In the genomic region with DNA sequence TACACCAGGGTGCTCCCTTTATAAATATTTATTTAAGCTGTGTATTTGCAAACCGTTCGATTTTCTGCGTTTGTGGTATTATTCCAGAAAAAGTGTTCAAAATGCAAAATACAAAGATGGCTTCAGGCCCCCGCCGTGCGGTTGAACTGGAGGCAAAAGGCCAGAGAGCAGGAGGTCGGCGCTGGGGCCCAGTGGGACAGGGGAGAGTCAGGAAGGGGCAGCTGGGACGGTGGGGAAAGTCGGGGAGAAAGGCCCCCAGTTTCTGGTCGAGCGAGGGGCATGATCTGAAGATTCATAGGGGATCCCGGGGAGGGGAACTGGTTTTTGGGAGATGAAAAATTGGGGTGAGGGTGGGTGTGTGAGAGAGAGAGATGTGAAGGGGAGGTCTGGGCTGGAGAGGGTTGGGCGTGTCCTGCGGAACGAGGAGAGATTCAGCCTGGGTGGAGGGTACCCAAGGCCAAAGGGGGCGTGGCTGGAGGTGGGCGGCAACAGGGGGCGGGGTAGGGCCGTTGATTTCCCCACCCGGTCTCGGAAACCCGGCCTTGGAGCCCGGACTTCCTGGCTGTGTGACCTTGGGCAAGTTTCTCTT, we compare ENCODE assay signal across 8 cellular contexts. TPM values are rescaled to one million over a fixed set of nuclear protein-coding genes. Genes with fewer than 3 reads are reported as not detected.
DNase-seq lines count a peak whose midpoint lies in the region; ATAC-seq and TF ChIP-seq lines count a peak whose summit lies in the region.

No MANE protein-coding gene starts in this region.

- no peaks in the 10 kb centered on the region for H3K9me3 ChIP-seq in RWPE2 (ENCODE audit: severe bottlenecking)
- H3K9me3 ChIP-seq in iPS-18c (ENCODE audit: control insufficient read depth, insufficient read depth, low read length) = no peaks in the 10 kb centered on the region
- no peaks in the 10 kb centered on the region for H3K9me3 ChIP-seq in skeletal muscle tissue (ENCODE audit: control insufficient read depth in 3 of 3, low read length in 3 of 3)

- H3K27me3 ChIP-seq in RWPE2 (ENCODE audit: insufficient read depth, poor library complexity, severe bottlenecking) (no peaks in the 10 kb centered on the region), skeletal muscle tissue (ENCODE audit: control insufficient read depth in 3 of 3, insufficient read depth in 3 of 3, low read length in 3 of 3) (no peaks in the 10 kb centered on the region)

- H3K9me3 Mint-ChIP-seq in HFFc6 = no peaks in the 10 kb centered on the region

- in situ Hi-C loops in T47D (cut with HindIII; ENCODE audit: low pct_unique_long_range_greater_than_20kb, low sequenced_read_pairs) = no loop called here

- H3K4me1 ChIP-seq in RWPE2 (ENCODE audit: insufficient read depth, poor library complexity, severe bottlenecking) (peaks cover 3% of the 10 kb centered on the region), skeletal muscle tissue (ENCODE audit: control insufficient read depth in 3 of 3, insufficient read depth in 3 of 3, low read length in 3 of 3) (peaks cover 14 to 25% (median 17%) of the 10 kb centered on the region in 3 donors)

- H3K9ac ChIP-seq in skeletal muscle tissue (ENCODE audit: low read depth in 1 of 3, low read length in 3 of 3) = peak overlapping the region; percentile 88 to 94 (median 93)

- H3K4me1 Mint-ChIP-seq in HFFc6 (ENCODE audit: low read depth) = peaks cover 31% of the 10 kb centered on the region

- TF ChIP-seq CTCF in HFFc6 (IDR thresholded peaks at IDR 0.05) = no peak
- TF ChIP-seq CTCF in RWPE2 (IDR thresholded peaks at IDR 0.05; ENCODE audit: poor library complexity, severe bottlenecking) = no peak

- peak overlapping the region; percentile 82 for H3K27ac Mint-ChIP-seq in HFFc6

- no peaks in the 10 kb centered on the region for H3K36me3 Mint-ChIP-seq in HFFc6 (ENCODE audit: low read depth)

- peak overlapping the region; percentile 94 for H3K4me3 Mint-ChIP-seq in HFFc6

- H3K27ac ChIP-seq in RWPE2 (ENCODE audit: poor library complexity, severe bottlenecking) (peak overlapping the region; percentile 18), skeletal muscle tissue (ENCODE audit: low read depth, low read length) (peak overlapping the region; percentile 91)

- H3K36me3 ChIP-seq in RWPE2 (ENCODE audit: low read depth) = 0 out of 2 replicates have a peak, but pooled peaks cover 3% of the 10 kb centered on the region
- peaks cover 0 to 2% (median 2%) of the 10 kb centered on the region in 3 donors for H3K36me3 ChIP-seq in skeletal muscle tissue (ENCODE audit: control insufficient read depth in 3 of 3, insufficient read depth in 3 of 3, low read length in 3 of 3)

- DNase-seq in CMK (ENCODE audit: low read depth) (peak; percentile 75), HFFc6 (peak; percentile 48), RWPE2 (ENCODE audit: low spot score) (no peak), T47D (ENCODE audit: low read depth in 1 of 2, low spot score in 1 of 2) (peak; percentile 63 to 77), HT-29 (ENCODE audit: low spot score) (no peak)

- ATAC-seq in RWPE2 (ENCODE audit: low read depth) (peak; percentile 24), HG03025 (IDR thresholded peaks at IDR 0.05; ENCODE audit: low FRiP score, unreplicated experiment) (no peak)

- H3K4me3 ChIP-seq in RWPE2 (ENCODE audit: severe bottlenecking) (peak overlapping the region; percentile 59), iPS-18c (ENCODE audit: insufficient read depth, low read depth, low read length) (peak overlapping the region; percentile 86), skeletal muscle tissue (ENCODE audit: low read length in 3 of 3) (peak overlapping the region; percentile 88 to 97 (median 93))

- no peaks in the 10 kb centered on the region; the same call in 1 of the 2 replicates for H3K27me3 Mint-ChIP-seq in HFFc6 (ENCODE audit: insufficient read depth)

RNA-seq across cellular contexts. Expression of a gene that starts 0.7 kb away (rescaled TPM):
- 10 to 100 TPM; 60.1 to 81.4 (median 66.8) TPM for total RNA-seq in HFFc6 (2021; fragmentation: NEBNext Ultra II Directional; extraction: Animal tissue kit (Norgen Biotek cat#: 25700))
- 25.1 TPM for total RNA-seq in skeletal muscle tissue
- total RNA-seq in HT-29 (2014; rRNA removed; shearing (Covaris generic)) = 323 and 339 TPM in 2 replicates

RNA-seq across cellular contexts. Expression of a gene that starts 3.8 kb away (rescaled TPM):
- not detected for total RNA-seq in HFFc6 (2021; fragmentation: NEBNext Ultra II Directional; extraction: Animal tissue kit (Norgen Biotek cat#: 25700))
- not detected for total RNA-seq in skeletal muscle tissue
- 0.41 and 0.83 TPM in 2 replicates for total RNA-seq in HT-29 (2014; rRNA removed; shearing (Covaris generic))

RNA-seq across cellular contexts. Expression of a gene that starts 15.7 kb away (rescaled TPM):
- total RNA-seq in HFFc6 (2021; fragmentation: NEBNext Ultra II Directional; extraction: Animal tissue kit (Norgen Biotek cat#: 25700)) = 10 to 100 TPM in 2 of 6 experiments, 1 to 10 TPM in 4; 8.6 to 11.3 (median 9.5) TPM
- 0.52 TPM for total RNA-seq in skeletal muscle tissue
- 29.9 TPM in 2 replicates for total RNA-seq in HT-29 (2014; rRNA removed; shearing (Covaris generic))

RNA-seq across cellular contexts. Expression of a gene that starts 17.7 kb away (rescaled TPM):
- not detected for total RNA-seq in HFFc6 (2021; fragmentation: NEBNext Ultra II Directional; extraction: Animal tissue kit (Norgen Biotek cat#: 25700))
- not detected for total RNA-seq in skeletal muscle tissue
- total RNA-seq in HT-29 (2014; rRNA removed; shearing (Covaris generic)) = not detected in 2 replicates

RNA-seq across cellular contexts. Expression of a gene that starts 24.2 kb away (rescaled TPM):
- total RNA-seq in HFFc6 (2021; fragmentation: NEBNext Ultra II Directional; extraction: Animal tissue kit (Norgen Biotek cat#: 25700)) = 10 to 100 TPM; 53.3 to 72.0 (median 61.3) TPM
- total RNA-seq in skeletal muscle tissue = 8.4 TPM
- 28.9 and 34.9 TPM in 2 replicates for total RNA-seq in HT-29 (2014; rRNA removed; shearing (Covaris generic))

Comparison
In these comparisons a context has a peak if more than half of its experiments do, and no peak if none do; other contexts are left out.
1. DNase-seq: peak in CMK (single experiment), HFFc6 (single experiment) and T47D (2 of 2); none in RWPE2 (single experiment) and HT-29 (single experiment).
2. Peak in every context shown above with its lines, with median percentiles within 50 percentile points of each other: H3K4me3 ChIP-seq.